Comparison of ENCODE assay signal across 10 cellular contexts in genomic region chr12:53996188-53996885, GRCh38. TPM values are rescaled to one million over a fixed set of nuclear protein-coding genes. Genes with fewer than 3 reads are reported as not detected.
DNase-seq lines count a peak whose midpoint lies in the region; ATAC-seq, FAIRE-seq and TF ChIP-seq lines count a peak whose summit lies in the region.
"Had no signal": no experiment of that assay in that cellular context is flagged by ENCODE, and none has a peak within 500 bp of the region (broad histone marks: within the 10 kb centered on the region; RNA-seq: fewer than 3 reads in every experiment).

No MANE protein-coding gene starts in this region.

- TF ChIP-seq CTCF in WTC11 (IDR thresholded peaks at IDR 0.05): no peak
- TF ChIP-seq CTCF in kidney (IDR thresholded peaks at IDR 0.05; ENCODE audit: borderline replicate concordance, extremely low read depth, insufficient read depth): no peak

- peaks cover 95% of the 10 kb centered on the region for H3K27me3 Mint-ChIP-seq in activated CD8-positive, alpha-beta memory T cell treated with anti-CD3 and anti-CD28 coated beads, Interleukin-2, amount 10 ng/mL, durations not matched to agents 7 days and 5 days
- peaks cover 100% of the 10 kb centered on the region for H3K27me3 Mint-ChIP-seq in WTC11 (ENCODE audit: low read depth)

- FAIRE-seq in kidney (lab: Jason Lieb, UNC): no peak

- H3K9me3 ChIP-seq in kidney (ENCODE audit: control insufficient read depth in 1 of 2, low read length in 2 of 2) (no peaks in the 10 kb centered on the region), stomach smooth muscle (ENCODE audit: control insufficient read depth in 2 of 2, low read length in 2 of 2) (peaks cover 0 to 4% of the 10 kb centered on the region in 2 donors)

- H3K36me3 Mint-ChIP-seq in activated CD8-positive, alpha-beta memory T cell treated with anti-CD3 and anti-CD28 coated beads, Interleukin-2, amount 10 ng/mL, durations not matched to agents 7 days and 5 days: peaks cover 1% of the 10 kb centered on the region
- no peaks in the 10 kb centered on the region for H3K36me3 Mint-ChIP-seq in WTC11

- no peaks in the 10 kb centered on the region for H3K9me3 Mint-ChIP-seq in activated CD8-positive, alpha-beta memory T cell treated with anti-CD3 and anti-CD28 coated beads, Interleukin-2, amount 10 ng/mL, durations not matched to agents 7 days and 5 days (ENCODE audit: low read depth)
- H3K9me3 Mint-ChIP-seq in WTC11: no peaks in the 10 kb centered on the region

- H3K27ac ChIP-seq in kidney (ENCODE audit: low read depth in 2 of 2, low read length in 2 of 2): peak overlapping the region; percentile 87 to 93
- H3K27ac ChIP-seq in stomach smooth muscle (ENCODE audit: low read length): no peak overlapping the region

- peaks cover 23 to 24% of the 10 kb centered on the region in 2 donors for H3K4me1 ChIP-seq in kidney (ENCODE audit: control insufficient read depth in 1 of 2, insufficient read depth in 1 of 2, low read depth in 1 of 2, low read length in 2 of 2)
- H3K4me1 ChIP-seq in stomach smooth muscle (ENCODE audit: control insufficient read depth, insufficient read depth, low read length): peaks cover 32% of the 10 kb centered on the region

- no peak for DNase-seq in activated CD8-positive, alpha-beta memory T cell treated with anti-CD3 and anti-CD28 coated beads, Interleukin-2, amount 10 ng/mL, durations not matched to agents 7 days and 5 days
- DNase-seq in activated CD8-positive, alpha-beta memory T cell treated with anti-CD3 and anti-CD28 coated beads, Interleukin-2, amount 50 U/mL, for 48 hours: no peak
- no peak for DNase-seq in WTC11 (ENCODE audit: low spot score)
- no peak for DNase-seq in kidney
- DNase-seq in NCI-H748 (lab: John Stamatoyannopoulos, UW; ENCODE audit: unreplicated experiment): no peak
- DNase-seq: NCI-H526 had no signal

- H3K27me3 ChIP-seq in stomach smooth muscle (ENCODE audit: control insufficient read depth in 1 of 2, insufficient read depth in 2 of 2, low read length in 2 of 2): peaks cover 88 to 99% of the 10 kb centered on the region in 2 donors

- H3K4me3 Mint-ChIP-seq in activated CD8-positive, alpha-beta memory T cell treated with anti-CD3 and anti-CD28 coated beads, Interleukin-2, amount 10 ng/mL, durations not matched to agents 7 days and 5 days: peak overlapping the region; percentile 62
- H3K4me3 Mint-ChIP-seq in WTC11: peak overlapping the region; percentile 56

- H3K36me3 ChIP-seq in kidney (ENCODE audit: control insufficient read depth in 1 of 2, insufficient read depth in 2 of 2, low read length in 2 of 2): no peaks in the 10 kb centered on the region
- no peaks in the 10 kb centered on the region for H3K36me3 ChIP-seq in stomach smooth muscle (ENCODE audit: control insufficient read depth in 2 of 2, insufficient read depth in 2 of 2, low read length in 2 of 2)

- H3K4me3 ChIP-seq in kidney (ENCODE audit: low read length in 2 of 2) (peak overlapping the region; percentile 75 to 88), stomach smooth muscle (ENCODE audit: low read length in 2 of 2) (peak overlapping the region; percentile 68 to 71)

- H3K27ac Mint-ChIP-seq in activated CD8-positive, alpha-beta memory T cell treated with anti-CD3 and anti-CD28 coated beads, Interleukin-2, amount 10 ng/mL, durations not matched to agents 7 days and 5 days: no peak overlapping the region
- no peak overlapping the region for H3K27ac Mint-ChIP-seq in WTC11

- POLR2A ChIA-PET in WTC11 (lab: Charles Lee): no interaction called here

- ATAC-seq in activated CD8-positive, alpha-beta memory T cell treated with anti-CD3 and anti-CD28 coated beads, Interleukin-2, amount 10 ng/mL, durations not matched to agents 7 days and 5 days: no peak
- ATAC-seq in WTC11 (no peak; the same call in 1 of the 2 replicates), HG03439 (IDR thresholded peaks at IDR 0.05; ENCODE audit: unreplicated experiment) (no peak)
- ATAC-seq in activated CD4-positive, CD25-positive, alpha-beta regulatory T cell treated with anti-CD3 and anti-CD28 coated beads, Interleukin-2, amount 50 U/mL, for 24 hours: no peak

- peak overlapping the region; percentile 58 to 95 for H3K9ac ChIP-seq in kidney (ENCODE audit: low read length in 2 of 2)
- peak overlapping the region in 1 of 2 donors; percentile 50 for H3K9ac ChIP-seq in stomach smooth muscle (ENCODE audit: low read length in 2 of 2)

- CTCF ChIA-PET in activated CD8-positive, alpha-beta memory T cell treated with anti-CD3 and anti-CD28 coated beads, Interleukin-2, amount 10 ng/mL, durations not matched to agents 7 days and 5 days (lab: Charles Lee): interaction anchor here (1.1 to 2.9 kb wide), 6 partner anchors 9 to 294 kb away, joined by 4 to 11 read pairs (median 4); partner anchors contain the start of genes HOXC5 and HOXC8
- CTCF ChIA-PET in WTC11 (lab: Charles Lee): interaction anchor here (1.1 to 2.5 kb wide), 10 partner anchors 9 to 294 kb away, joined by 3 to 14 read pairs (median 6); partner anchors contain the start of genes HOXC10 and HOXC8

- intact Hi-C loops in kidney (cut with DNase I): no loop called here

- H3K4me1 Mint-ChIP-seq in activated CD8-positive, alpha-beta memory T cell treated with anti-CD3 and anti-CD28 coated beads, Interleukin-2, amount 10 ng/mL, durations not matched to agents 7 days and 5 days: peaks cover 14% of the 10 kb centered on the region
- peaks cover 33% of the 10 kb centered on the region for H3K4me1 Mint-ChIP-seq in WTC11

TF ChIP-seq in WTC11, 78 proteins besides CTCF, POLR2A, EP300 and RAD21 (continues in another document):
- TF ChIP-seq STAT6 (CRISPR knock-in tag; conservative IDR thresholded peaks at IDR 0.05; ENCODE audit: low read depth) (no peak), NFATC4 (CRISPR knock-in tag; IDR thresholded peaks at IDR 0.05) (no peak), PRRX2 (CRISPR knock-in tag; IDR thresholded peaks at IDR 0.05) (no peak), PREB (CRISPR knock-in tag; IDR thresholded peaks at IDR 0.05; ENCODE audit: borderline replicate concordance) (no peak), NFE2L1 (CRISPR knock-in tag; IDR thresholded peaks at IDR 0.05) (no peak), NR2C2 (CRISPR knock-in tag; IDR thresholded peaks at IDR 0.05) (no peak), ZMAT4 (CRISPR knock-in tag; IDR thresholded peaks at IDR 0.05) (no peak), ZNF671 (CRISPR knock-in tag; IDR thresholded peaks at IDR 0.05) (no peak), SP1 (CRISPR knock-in tag; conservative IDR thresholded peaks at IDR 0.05) (no peak), SOX15 (CRISPR knock-in tag; IDR thresholded peaks at IDR 0.05) (no peak)

RNA-seq across cellular contexts. Expression of gene HOXC9, which starts 3.6 kb away (rescaled TPM):
- total RNA-seq in activated CD8-positive, alpha-beta memory T cell treated with anti-CD3 and anti-CD28 coated beads, Interleukin-2, amount 10 ng/mL, durations not matched to agents 7 days and 5 days: not detected
- not detected in 3 replicates for total RNA-seq in WTC11 (2021)
- 16.5 TPM for total RNA-seq in kidney
- 11.7 TPM for polyA plus RNA-seq in kidney (ENCODE audit: insufficient read depth, low read depth, low replicate concordance)
- polyA plus RNA-seq: neural cell had no signal

RNA-seq across cellular contexts. Expression of gene HOXC10, which starts 11.4 kb away (rescaled TPM):
- total RNA-seq in activated CD8-positive, alpha-beta memory T cell treated with anti-CD3 and anti-CD28 coated beads, Interleukin-2, amount 10 ng/mL, durations not matched to agents 7 days and 5 days: not detected
- total RNA-seq in WTC11 (2021) (0.09 TPM in 1 of 3 replicates, not detected in the others), kidney (50.7 TPM)
- 49.7 TPM for polyA plus RNA-seq in kidney (ENCODE audit: insufficient read depth, low read depth, low replicate concordance)
- polyA plus RNA-seq: neural cell had no signal

RNA-seq across cellular contexts. Expression of gene HOXC8, which starts 12.4 kb away (rescaled TPM):
- not detected for total RNA-seq in activated CD8-positive, alpha-beta memory T cell treated with anti-CD3 and anti-CD28 coated beads, Interleukin-2, amount 10 ng/mL, durations not matched to agents 7 days and 5 days
- not detected in 3 replicates for total RNA-seq in WTC11 (2021)
- total RNA-seq in kidney: 9.0 TPM
- polyA plus RNA-seq in kidney (ENCODE audit: insufficient read depth, low read depth, low replicate concordance): 2.1 TPM
- polyA plus RNA-seq: neural cell had no signal

RNA-seq across cellular contexts. Expression of gene HOTAIR, which starts 21.6 kb away (rescaled TPM):
- total RNA-seq in activated CD8-positive, alpha-beta memory T cell treated with anti-CD3 and anti-CD28 coated beads, Interleukin-2, amount 10 ng/mL, durations not matched to agents 7 days and 5 days: not detected
- total RNA-seq in WTC11 (2021) (not detected in 3 replicates), kidney (0.76 TPM)
- 0.52 TPM for polyA plus RNA-seq in kidney (ENCODE audit: insufficient read depth, low read depth, low replicate concordance)
- polyA plus RNA-seq: neural cell had no signal

RNA-seq across cellular contexts. Expression of gene HOXC11, which starts 23.4 kb away (rescaled TPM):
- not detected for total RNA-seq in activated CD8-positive, alpha-beta memory T cell treated with anti-CD3 and anti-CD28 coated beads, Interleukin-2, amount 10 ng/mL, durations not matched to agents 7 days and 5 days
- not detected in 3 replicates for total RNA-seq in WTC11 (2021)
- total RNA-seq in kidney: 1.4 TPM
- 0.75 TPM for polyA plus RNA-seq in kidney (ENCODE audit: insufficient read depth, low read depth, low replicate concordance)
- polyA plus RNA-seq: neural cell had no signal

Comparison
In these comparisons a context has a peak if more than half of its experiments do, and no peak if none do; other contexts are left out.
1. RNA of gene HOXC9, which starts 3.6 kb away (total RNA-seq): 16.5 TPM in kidney (single experiment); not detected in activated CD8-positive, alpha-beta memory T cell treated with anti-CD3 and anti-CD28 coated beads, Interleukin-2, amount 10 ng/mL, durations not matched to agents 7 days and 5 days and not detected in WTC11; every median in the first group is over 10 times any median in the second.
2. RNA of gene HOXC10, which starts 11.4 kb away (total RNA-seq): 50.7 TPM in kidney (single experiment); 0.09 TPM in WTC11 and not detected in activated CD8-positive, alpha-beta memory T cell treated with anti-CD3 and anti-CD28 coated beads, Interleukin-2, amount 10 ng/mL, durations not matched to agents 7 days and 5 days; every median in the first group is over 10 times any median in the second.